In genomic region chr5:99088309-99088708, GRCh38 we compare ENCODE assay signal across 18 cellular contexts.
"Had no signal": no experiment of that assay in that cellular context is flagged by ENCODE, and none has a peak within 500 bp of the region (broad histone marks: within the 10 kb centered on the region; RNA-seq: fewer than 3 reads in every experiment).

No MANE protein-coding gene starts in this region.

- H3K4me3 ChIP-seq: dorsolateral prefrontal cortex, esophagus muscularis mucosa, lung, spleen, suprapubic skin had no signal

- H3K4me1 ChIP-seq: esophagus muscularis mucosa, spleen, suprapubic skin had no signal

- ATAC-seq: activated naive CD4-positive, alpha-beta T cell treated with anti-CD3 and anti-CD28 coated beads, Interleukin-2, amount 50 U/mL, for 72 hours; left colon; natural killer cell; right cardiac atrium had no signal

- H3K36me3 Mint-ChIP-seq: activated naive CD4-positive, alpha-beta T cell treated with anti-CD3 and anti-CD28 coated beads, Interleukin-2, amount 50 U/mL, for 72 hours; natural killer cell; type B pancreatic cell had no signal

- H3K27ac ChIP-seq: dorsolateral prefrontal cortex, esophagus muscularis mucosa, spleen, suprapubic skin had no signal

- H3K27me3 ChIP-seq: esophagus muscularis mucosa, suprapubic skin had no signal

- H3K27ac Mint-ChIP-seq: activated B cell treated with CpG ODN at 0.5 μM for 24 hours; activated CD4-positive, alpha-beta T cell treated with anti-CD3 and anti-CD28 coated beads, Interleukin-2, amount 10 ng/mL, durations not matched to agents 24 days and 14 days; activated naive CD4-positive, alpha-beta T cell treated with anti-CD3 and anti-CD28 coated beads, Interleukin-2, amount 50 U/mL, for 72 hours; natural killer cell; type B pancreatic cell had no signal

- H3K36me3 ChIP-seq: esophagus muscularis mucosa, spleen, suprapubic skin had no signal

- H3K4me3 Mint-ChIP-seq: activated B cell treated with CpG ODN at 0.5 μM for 24 hours; activated CD4-positive, alpha-beta T cell treated with anti-CD3 and anti-CD28 coated beads, Interleukin-2, amount 10 ng/mL, durations not matched to agents 24 days and 14 days; natural killer cell; type B pancreatic cell had no signal

- H3K27me3 Mint-ChIP-seq: type B pancreatic cell had no signal

- DNase-seq: activated B cell treated with CpG ODN at 0.5 μM for 24 hours; activated CD4-positive, alpha-beta T cell treated with anti-CD3 and anti-CD28 coated beads, Interleukin-2, amount 10 ng/mL, durations not matched to agents 24 days and 14 days; activated effector memory CD4-positive, alpha-beta T cell treated with Interleukin-2 at 50 U/mL for 16 hours; amygdala; dorsolateral prefrontal cortex; left colon; natural killer cell; nucleus accumbens; right cardiac atrium; spleen; stimulated activated naive CD4-positive, alpha-beta T cell; T1000 had no signal

- H3K4me1 Mint-ChIP-seq: activated B cell treated with CpG ODN at 0.5 μM for 24 hours; activated CD4-positive, alpha-beta T cell treated with anti-CD3 and anti-CD28 coated beads, Interleukin-2, amount 10 ng/mL, durations not matched to agents 24 days and 14 days; natural killer cell had no signal

- H3K9me3 ChIP-seq: spleen, suprapubic skin had no signal

- H3K9me3 Mint-ChIP-seq: activated B cell treated with CpG ODN at 0.5 μM for 24 hours; activated CD4-positive, alpha-beta T cell treated with anti-CD3 and anti-CD28 coated beads, Interleukin-2, amount 10 ng/mL, durations not matched to agents 24 days and 14 days; activated naive CD4-positive, alpha-beta T cell treated with anti-CD3 and anti-CD28 coated beads, Interleukin-2, amount 50 U/mL, for 72 hours; natural killer cell had no signal

- FAIRE-seq: bronchial epithelial cell had no signal
